In genomic region chr2:60872510-60872928, GRCh38 we compare ENCODE assay signal across 13 cellular contexts. TPM values are rescaled to one million over a fixed set of nuclear protein-coding genes. Genes with fewer than 3 reads are reported as not detected.
DNase-seq lines count a peak whose midpoint lies in the region; ATAC-seq lines count a peak whose summit lies in the region.
"Had no signal": no experiment of that assay in that cellular context is flagged by ENCODE, and none has a peak within 500 bp of the region (broad histone marks: within the 10 kb centered on the region; RNA-seq: fewer than 3 reads in every experiment).

No MANE protein-coding gene starts in this region.

- peak in 1 of 2 donors; percentile 13 for DNase-seq in activated T-cell treated with anti-CD3 and anti-CD28 coated beads, Interleukin-2, amount 50 U/mL, for 72 hours
- no peak for DNase-seq in activated T-cell treated with anti-CD3 and anti-CD28 coated beads for 4 hours
- DNase-seq in activated effector memory CD4-positive, alpha-beta T cell treated with Interleukin-2 at 50 U/mL for 16 hours, result no peak
- no peak for DNase-seq in posterior vena cava (ENCODE audit: low spot score)
- no peak for DNase-seq in medulla oblongata (ENCODE audit: extremely low spot score)
- DNase-seq: activated gamma-delta T cell treated with Interleukin-2 at 50 U/mL for 16 hours, EL, NCI-H2081 treated with DMSO at 0.1 percent for 48 hours, posterior cingulate gyrus, upper lobe of right lung had no signal

- peak overlapping the region; percentile 45 for H3K27ac Mint-ChIP-seq in activated T-cell treated with anti-CD3 and anti-CD28 coated beads, Interleukin-2, amount 50 U/mL, for 72 hours
- peak overlapping the region; percentile 94 for H3K27ac Mint-ChIP-seq in stimulated activated memory B cell treated with anti-CD40 and anti-IgM and Interleukin-4, amounts not matched to agents 10 μg/mL and 1 μg/mL and 100 μg/mL, for 72 hours

- H3K4me3 Mint-ChIP-seq in activated T-cell treated with anti-CD3 and anti-CD28 coated beads, Interleukin-2, amount 50 U/mL, for 72 hours, result peak overlapping the region; percentile 64 to 70
- no peak overlapping the region for H3K4me3 Mint-ChIP-seq in stimulated activated memory B cell treated with anti-CD40 and anti-IgM and Interleukin-4, amounts not matched to agents 10 μg/mL and 1 μg/mL and 100 μg/mL, for 72 hours

- H3K9me3 Mint-ChIP-seq in activated T-cell treated with anti-CD3 and anti-CD28 coated beads, Interleukin-2, amount 50 U/mL, for 72 hours, result peaks cover 3 to 4% of the 10 kb centered on the region in 2 donors
- H3K9me3 Mint-ChIP-seq in stimulated activated memory B cell treated with anti-CD40 and anti-IgM and Interleukin-4, amounts not matched to agents 10 μg/mL and 1 μg/mL and 100 μg/mL, for 72 hours, result peaks cover 4% of the 10 kb centered on the region

- no peaks in the 10 kb centered on the region for H3K27me3 Mint-ChIP-seq in activated T-cell treated with anti-CD3 and anti-CD28 coated beads, Interleukin-2, amount 50 U/mL, for 72 hours (ENCODE audit: low read depth)
- H3K27me3 Mint-ChIP-seq in stimulated activated memory B cell treated with anti-CD40 and anti-IgM and Interleukin-4, amounts not matched to agents 10 μg/mL and 1 μg/mL and 100 μg/mL, for 72 hours, result no peaks in the 10 kb centered on the region

- intact Hi-C loops in posterior vena cava (cut with DNase I), result no loop called here

- peaks cover 8 to 9% of the 10 kb centered on the region in 2 donors for H3K36me3 Mint-ChIP-seq in activated T-cell treated with anti-CD3 and anti-CD28 coated beads, Interleukin-2, amount 50 U/mL, for 72 hours (ENCODE audit: insufficient read depth in 2 of 2)
- peaks cover 15% of the 10 kb centered on the region for H3K36me3 Mint-ChIP-seq in stimulated activated memory B cell treated with anti-CD40 and anti-IgM and Interleukin-4, amounts not matched to agents 10 μg/mL and 1 μg/mL and 100 μg/mL, for 72 hours

- peak; percentile 98 to 99 for ATAC-seq in activated T-cell treated with anti-CD3 and anti-CD28 coated beads, Interleukin-2, amount 50 U/mL, for 72 hours (replicated peaks in 1 of 2)
- peak; percentile 40 for ATAC-seq in HG02642 (IDR thresholded peaks at IDR 0.05; ENCODE audit: poor library complexity, unreplicated experiment)
- ATAC-seq in HG03571 (IDR thresholded peaks at IDR 0.05; ENCODE audit: unreplicated experiment), result peak; percentile 37
- ATAC-seq in stimulated activated memory B cell treated with anti-CD40 and anti-IgM and Interleukin-4, amounts not matched to agents 10 μg/mL and 1 μg/mL and 100 μg/mL, for 72 hours, result peak; percentile 52
- ATAC-seq: upper lobe of right lung had no signal

- H3K4me1 Mint-ChIP-seq in activated T-cell treated with anti-CD3 and anti-CD28 coated beads, Interleukin-2, amount 50 U/mL, for 72 hours (ENCODE audit: low read depth), result peaks cover 48% of the 10 kb centered on the region
- H3K4me1 Mint-ChIP-seq in stimulated activated memory B cell treated with anti-CD40 and anti-IgM and Interleukin-4, amounts not matched to agents 10 μg/mL and 1 μg/mL and 100 μg/mL, for 72 hours, result peaks cover 52% of the 10 kb centered on the region

RNA-seq across cellular contexts. Expression of gene REL, which starts 8.9 kb away (rescaled TPM):
- total RNA-seq in activated T-cell treated with anti-CD3 and anti-CD28 coated beads, Interleukin-2, amount 50 U/mL, for 72 hours, result 10 to 100 TPM; 72.6 to 81.0 TPM
- 10 to 100 TPM; 14.3 to 15.1 TPM for total RNA-seq in posterior vena cava

Comparison
In these comparisons a context has a peak if more than half of its experiments do, and no peak if none do; other contexts are left out.
1. ATAC-seq: peak in every context shown above with its lines; median percentile 98 in activated T-cell treated with anti-CD3 and anti-CD28 coated beads, Interleukin-2, amount 50 U/mL, for 72 hours; 52 in stimulated activated memory B cell treated with anti-CD40 and anti-IgM and Interleukin-4, amounts not matched to agents 10 μg/mL and 1 μg/mL and 100 μg/mL, for 72 hours; 40 in HG02642; 37 in HG03571.
2. RNA of gene REL, which starts 8.9 kb away (total RNA-seq): 72.6 to 81.0 TPM in activated T-cell treated with anti-CD3 and anti-CD28 coated beads, Interleukin-2, amount 50 U/mL, for 72 hours; 14.3 to 15.1 TPM in posterior vena cava; every median in the first group is over 4 times any median in the second.